ENCODE assay signal across 8 cellular contexts in the genomic region with DNA sequence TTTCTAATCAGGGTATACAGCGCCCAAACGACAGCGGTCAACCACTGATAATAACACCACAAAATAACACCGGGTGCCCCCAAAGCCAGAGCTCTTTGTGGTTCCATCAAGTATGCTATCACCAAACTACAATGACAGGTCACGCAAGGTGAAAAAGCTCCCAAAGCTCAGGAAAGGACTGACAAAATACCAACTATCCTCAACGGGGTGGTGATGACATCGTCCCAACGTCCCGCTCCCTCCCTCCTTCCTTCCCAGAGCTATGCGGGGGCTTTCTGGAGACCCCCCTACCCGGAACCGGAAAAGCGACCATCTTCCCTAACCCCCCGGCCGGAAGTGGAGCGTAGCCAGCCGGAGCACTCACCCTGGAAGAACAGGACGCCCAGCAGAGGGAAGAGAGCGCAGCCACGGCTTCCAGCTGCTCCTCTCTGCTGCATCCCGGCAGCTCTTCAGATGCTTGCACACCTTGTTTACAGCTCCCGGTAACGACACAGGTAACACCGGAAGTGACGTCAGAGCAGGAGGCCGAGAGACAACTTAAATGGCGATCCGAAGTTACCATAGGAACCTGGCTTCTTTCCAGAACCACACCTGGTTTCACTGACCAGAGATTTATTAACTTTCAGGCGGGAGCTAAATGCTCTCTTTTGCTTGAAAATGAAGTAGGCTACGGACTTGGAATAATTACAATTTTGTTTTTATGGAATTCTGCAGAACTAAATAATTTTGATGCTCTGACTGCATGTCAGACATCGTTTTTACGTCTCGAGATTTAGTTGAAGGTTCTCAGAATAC. TPM values are rescaled to one million over a fixed set of nuclear protein-coding genes. Genes with fewer than 3 reads are reported as not detected.
A peak's percentile ranks its signal among the peaks of the same experiment; 100 is the strongest.
DNase-seq lines count a peak whose midpoint lies in the region; ATAC-seq and TF ChIP-seq lines count a peak whose summit lies in the region.

Gene MPZL3, minus strand, starts transcription at position 508 of the 795 bp plus-strand sequence. Its CDS starts 71 bp downstream, at position 437.

- no peaks in the 10 kb centered on the region for H3K4me1 ChIP-seq in ES-I3 (ENCODE audit: insufficient read depth, low read length)
- peaks cover 18% of the 10 kb centered on the region for H3K4me1 ChIP-seq in left ventricle myocardium inferior

- no peaks in the 10 kb centered on the region for H3K9me3 ChIP-seq in ES-I3 (ENCODE audit: control insufficient read depth, insufficient read depth, low read length)
- H3K9me3 ChIP-seq in left ventricle myocardium inferior (replicated peaks): no peaks in the 10 kb centered on the region

- peaks cover 2% of the 10 kb centered on the region for H3K36me3 Mint-ChIP-seq in type B pancreatic cell

- DNase-seq in NCI-H146 treated with DMSO at 0.1 percent for 48 hours (lab: John Stamatoyannopoulos, UW; ENCODE audit: unreplicated experiment) (peak; percentile 91), T-helper 2 cell (peak; percentile 36 to 93 (median 80)), amygdala (lab: John Stamatoyannopoulos, UW) (peak in 51 of 56 donors; percentile 3 to 81 (median 42)), left ventricle myocardium inferior (peak; percentile 45), posterior cingulate gyrus (peak; percentile 23 to 91 (median 54)), type B pancreatic cell (ENCODE audit: extremely low spot score, unreplicated experiment) (peak; percentile 81)

- peak within 1 kb of the TSS; percentile 100 for H3K27ac Mint-ChIP-seq in type B pancreatic cell

- H3K4me1 Mint-ChIP-seq in type B pancreatic cell (ENCODE audit: unreplicated experiment): peaks cover 9% of the 10 kb centered on the region

- no peak for TF ChIP-seq CTCF in left ventricle myocardium inferior (IDR thresholded peaks at IDR 0.05; ENCODE audit: borderline replicate concordance)
- TF ChIP-seq CTCF in type B pancreatic cell (conservative IDR thresholded peaks at IDR 0.05): no peak

- peak; percentile 79 for ATAC-seq in HG02678 (IDR thresholded peaks at IDR 0.05; ENCODE audit: unreplicated experiment)

- intact Hi-C loops in left ventricle myocardium inferior (cut with micrococcal nuclease): no loop called here
- intact Hi-C loops in posterior cingulate gyrus (cut with DNase I): no loop called here

- H3K4me3 ChIP-seq in left ventricle myocardium inferior: peak within 1 kb of the TSS; percentile 77

- peak within 1 kb of the TSS; percentile 78 for H3K27ac ChIP-seq in left ventricle myocardium inferior (replicated peaks)

- H3K27me3 ChIP-seq in left ventricle myocardium inferior (ENCODE audit: low read depth): peaks cover 3% of the 10 kb centered on the region

- H3K36me3 ChIP-seq in ES-I3 (ENCODE audit: insufficient read depth, low read length): no peaks in the 10 kb centered on the region
- H3K36me3 ChIP-seq in left ventricle myocardium inferior: no peaks in the 10 kb centered on the region

- no peaks in the 10 kb centered on the region for H3K9me3 Mint-ChIP-seq in type B pancreatic cell

- peak within 1 kb of the TSS; percentile 67 for H3K9ac ChIP-seq in ES-I3 (ENCODE audit: low read depth, low read length)

- H3K4me3 Mint-ChIP-seq in type B pancreatic cell: peak within 1 kb of the TSS; percentile 97

- peaks cover 26% of the 10 kb centered on the region for H3K27me3 Mint-ChIP-seq in type B pancreatic cell

RNA-seq across cellular contexts. Expression of gene MPZL3, which starts in this region (rescaled TPM):
- total RNA-seq in left ventricle myocardium inferior (2.7 TPM), type B pancreatic cell (ENCODE audit: low replicate concordance) (10.2 and 32.1 TPM in 2 replicates)

Comparison
In these comparisons a context has a peak if more than half of its experiments do, and no peak if none do; other contexts are left out.
1. Peak in every context shown above with its lines: DNase-seq, ATAC-seq, H3K4me3 ChIP-seq and H3K27ac ChIP-seq.